ENCODE assay signal across 2 cellular contexts in genomic region chr1:108996622-108997021, GRCh38.
A peak's percentile ranks its signal among the peaks of the same experiment; 100 is the strongest.
TF ChIP-seq lines count a peak whose summit lies in the region.
"Not testable (repeated sequence)": the region's sequence is repeated elsewhere in the genome, so short reads cannot be mapped to it uniquely, and the experiment has no call there.

No MANE protein-coding gene starts in this region.

TF ChIP-seq in HCT116, 20 proteins besides CTCF, POLR2A, EP300 and RAD21:
- 0 out of 2 replicates have a peak, but pooled peaks have one; percentile 19 for TF ChIP-seq EGR1 (IDR thresholded peaks at IDR 0.05; ENCODE audit: low read depth)

TF ChIP-seq in K562, 482 proteins besides CTCF, POLR2A, EP300 and RAD21:
- TF ChIP-seq ATF3 (IDR thresholded peaks at IDR 0.05): 0 out of 2 replicates have a peak, but pooled peaks have one; percentile 15
- not testable (repeated sequence) for TF ChIP-seq ATF3 (CRISPR knock-in tag; conservative IDR thresholded peaks at IDR 0.05)
